In genomic region chrX:15043538-15043937, GRCh38 we compare ENCODE assay signal across 22 cellular contexts.
DNase-seq lines count a peak whose midpoint lies in the region; ATAC-seq, FAIRE-seq and TF ChIP-seq lines count a peak whose summit lies in the region.
"Had no signal": no experiment of that assay in that cellular context is flagged by ENCODE, and none has a peak within 500 bp of the region (broad histone marks: within the 10 kb centered on the region; RNA-seq: fewer than 3 reads in every experiment).

No MANE protein-coding gene starts in this region.

- H3K4me1 Mint-ChIP-seq in activated CD4-positive, alpha-beta T cell treated with anti-CD3 and anti-CD28 coated beads, Interleukin-2, amount 10 ng/mL, durations not matched to agents 7 days and 5 days = peaks cover 4% of the 10 kb centered on the region
- H3K4me1 Mint-ChIP-seq: brain, IgD-negative memory B cell had no signal

- WGBS in esophagus squamous epithelium, 2 donors = 0 to 45% methylated on average over 2 of the region's 2 CpGs

- TF ChIP-seq POLR2A in GM12892 (IDR thresholded peaks at IDR 0.05; ENCODE audit: low read depth, low read length) = no peak
- no peak for TF ChIP-seq POLR2A in esophagus squamous epithelium (IDR thresholded peaks at IDR 0.05)

- peak; percentile 5 for FAIRE-seq in GM12892 (lab: Jason Lieb, UNC)
- FAIRE-seq: H54 had no signal

- CTCF ChIA-PET in activated CD4-positive, alpha-beta T cell treated with anti-CD3 and anti-CD28 coated beads, Interleukin-2, amount 10 ng/mL, durations not matched to agents 7 days and 5 days (lab: Charles Lee) = no interaction called here

- H3K9me3 ChIP-seq in SJSA1 (replicated peaks) (no peaks in the 10 kb centered on the region), esophagus squamous epithelium (no peaks in the 10 kb centered on the region)
- H3K9me3 ChIP-seq: prostate gland, tibial artery had no signal

- H3K4me1 ChIP-seq in SJSA1 (replicated peaks) = peaks cover 14% of the 10 kb centered on the region
- no peaks in the 10 kb centered on the region for H3K4me1 ChIP-seq in esophagus squamous epithelium
- H3K4me1 ChIP-seq: foreskin keratinocyte, prostate gland, tibial artery had no signal

- ATAC-seq in GM18907 (IDR thresholded peaks at IDR 0.05; ENCODE audit: unreplicated experiment) (peak; percentile 77), HG02973 (IDR thresholded peaks at IDR 0.05; ENCODE audit: unreplicated experiment) (peak; percentile 90), HG02970 (IDR thresholded peaks at IDR 0.05; ENCODE audit: low FRiP score, unreplicated experiment) (no peak)
- ATAC-seq: foreskin keratinocyte had no signal

- H3K27ac ChIP-seq in SJSA1 (peak overlapping the region; percentile 67), esophagus squamous epithelium (no peak overlapping the region)
- H3K27ac ChIP-seq: foreskin keratinocyte, prostate gland, tibial artery had no signal

- POLR2A ChIA-PET in activated CD4-positive, alpha-beta T cell treated with anti-CD3 and anti-CD28 coated beads, Interleukin-2, amount 10 ng/mL, durations not matched to agents 7 days and 5 days (lab: Charles Lee) = no interaction called here

- H3K4me3 Mint-ChIP-seq in activated CD4-positive, alpha-beta T cell treated with anti-CD3 and anti-CD28 coated beads, Interleukin-2, amount 10 ng/mL, durations not matched to agents 7 days and 5 days = no peak overlapping the region
- H3K4me3 Mint-ChIP-seq: brain, IgD-negative memory B cell had no signal

- H3K27me3 ChIP-seq in SJSA1 (replicated peaks) = no peaks in the 10 kb centered on the region
- H3K27me3 ChIP-seq in esophagus squamous epithelium = no peaks in the 10 kb centered on the region
- H3K27me3 ChIP-seq: foreskin keratinocyte, tibial artery had no signal

- H3K36me3 Mint-ChIP-seq in activated CD4-positive, alpha-beta T cell treated with anti-CD3 and anti-CD28 coated beads, Interleukin-2, amount 10 ng/mL, durations not matched to agents 7 days and 5 days (ENCODE audit: low read depth) = no peaks in the 10 kb centered on the region
- H3K36me3 Mint-ChIP-seq: brain, IgD-negative memory B cell had no signal

- H3K27me3 Mint-ChIP-seq in activated CD4-positive, alpha-beta T cell treated with anti-CD3 and anti-CD28 coated beads, Interleukin-2, amount 10 ng/mL, durations not matched to agents 7 days and 5 days = no peaks in the 10 kb centered on the region
- H3K27me3 Mint-ChIP-seq: brain, IgD-negative memory B cell had no signal

- DNase-seq in GM12892 (ENCODE audit: insufficient read length) = no peak
- DNase-seq in SJSA1 (ENCODE audit: low read depth in 1 of 2, low spot score in 2 of 2) = peak in 1 of 2 experiments; percentile 80
- no peak for DNase-seq in activated CD4-positive, alpha-beta T cell treated with anti-CD3 and anti-CD28 coated beads, Interleukin-2, amount 10 ng/mL, durations not matched to agents 7 days and 5 days
- DNase-seq in esophagus squamous epithelium (lab: John Stamatoyannopoulos, UW) = no peak
- DNase-seq in SKM-1 treated with dmso at 0.1 percent for 144 hours (lab: John Stamatoyannopoulos, UW; ENCODE audit: unreplicated experiment) = no peak
- DNase-seq: activated CD4-positive, CD25-positive, alpha-beta regulatory T cell treated with anti-CD3 and anti-CD28 coated beads, Interleukin-2, amount 50 U/mL, for 72 hours; activated naive CD4-positive, alpha-beta T cell treated with anti-CD3 and anti-CD28 coated beads, Interleukin-2, amount 50 U/mL, for 16 hours; cortex of kidney; foreskin keratinocyte; GDM1; hypothalamus; NCI-H2029; NCI-H524; T1000; tibial artery had no signal

- H3K36me3 ChIP-seq in SJSA1 (no peaks in the 10 kb centered on the region), esophagus squamous epithelium (no peaks in the 10 kb centered on the region)
- H3K36me3 ChIP-seq: prostate gland, tibial artery had no signal

- intact Hi-C loops in esophagus squamous epithelium (cut with DNase I) = no loop called here

- H3K27ac Mint-ChIP-seq in activated CD4-positive, alpha-beta T cell treated with anti-CD3 and anti-CD28 coated beads, Interleukin-2, amount 10 ng/mL, durations not matched to agents 7 days and 5 days = no peak overlapping the region
- H3K27ac Mint-ChIP-seq: brain, IgD-negative memory B cell had no signal

- no peak for TF ChIP-seq CTCF in esophagus squamous epithelium (IDR thresholded peaks at IDR 0.05)

- H3K9me3 Mint-ChIP-seq in activated CD4-positive, alpha-beta T cell treated with anti-CD3 and anti-CD28 coated beads, Interleukin-2, amount 10 ng/mL, durations not matched to agents 7 days and 5 days = no peaks in the 10 kb centered on the region
- H3K9me3 Mint-ChIP-seq: brain, IgD-negative memory B cell had no signal

- H3K4me3 ChIP-seq in SJSA1 (no peak overlapping the region), esophagus squamous epithelium (no peak overlapping the region)
- H3K4me3 ChIP-seq: prostate gland, tibial artery had no signal
